9 cellular contexts compared by ENCODE assay signal in genomic region chr12:46368138-46368537, GRCh38. TPM values are rescaled to one million over a fixed set of nuclear protein-coding genes. Genes with fewer than 3 reads are reported as not detected.
DNase-seq lines count a peak whose midpoint lies in the region; ATAC-seq, FAIRE-seq and TF ChIP-seq lines count a peak whose summit lies in the region.
"Had no signal": no experiment of that assay in that cellular context is flagged by ENCODE, and none has a peak within 500 bp of the region (broad histone marks: within the 10 kb centered on the region; RNA-seq: fewer than 3 reads in every experiment).

No MANE protein-coding gene starts in this region.

- H3K9me3 Mint-ChIP-seq in CD4-positive, alpha-beta T cell, result no peaks in the 10 kb centered on the region

- FAIRE-seq in pancreas (lab: Jason Lieb, UNC), result no peak

- intact Hi-C loops in CD4-positive, alpha-beta T cell (cut with DNase I, micrococcal nuclease), result loop anchor here in 1 of 2 experiments (5.0 to 10.0 kb wide), 2 partner anchors 101 to 383 kb away; partner anchors contain the start of gene SLC38A1
- intact Hi-C loops in esophagus muscularis mucosa (cut with DNase I), result loop anchor here (2.0 to 10.0 kb wide), 3 partner anchors 101 to 243 kb away; no protein-coding TSS in a partner anchor
- intact Hi-C loops in pancreas (cut with DNase I), result no loop called here
- intact Hi-C loops in sciatic nerve (cut with DNase I), result no loop called here

- H3K27ac Mint-ChIP-seq in CD4-positive, alpha-beta T cell, result peak overlapping the region; percentile 99

- peaks cover 97% of the 10 kb centered on the region for H3K36me3 Mint-ChIP-seq in CD4-positive, alpha-beta T cell (ENCODE audit: low read depth)

- H3K27me3 Mint-ChIP-seq in CD4-positive, alpha-beta T cell, result peaks cover 7% of the 10 kb centered on the region

- no peaks in the 10 kb centered on the region for H3K27me3 ChIP-seq in CD4-positive, alpha-beta T cell (ENCODE audit: control insufficient read depth, insufficient read depth, low read length)
- H3K27me3 ChIP-seq in esophagus muscularis mucosa (no peaks in the 10 kb centered on the region), pancreas (no peaks in the 10 kb centered on the region)

- no peak overlapping the region for H3K27ac ChIP-seq in CD4-positive, alpha-beta T cell (ENCODE audit: low read depth, low read length)
- H3K27ac ChIP-seq in SK-N-MC (peak overlapping the region; percentile 61), esophagus muscularis mucosa (replicated peaks in 1 of 4) (peak overlapping the region; percentile 7 to 96 (median 67)), pancreas (peak overlapping the region in 3 of 4 donors; percentile 11 to 98 (median 22))
- H3K27ac ChIP-seq: HL-60 had no signal

- no peak for ATAC-seq in CD4-positive, alpha-beta T cell (ENCODE audit: poor library complexity)
- ATAC-seq in pancreas, result no peak
- ATAC-seq in sciatic nerve, result no peak

- peaks cover 83% of the 10 kb centered on the region for H3K36me3 ChIP-seq in SK-N-MC (ENCODE audit: insufficient read depth, low read length)
- peaks cover 59 to 80% (median 71%) of the 10 kb centered on the region in 4 donors for H3K36me3 ChIP-seq in esophagus muscularis mucosa
- peaks cover 2 to 64% (median 33%) of the 10 kb centered on the region in 3 donors for H3K36me3 ChIP-seq in pancreas

- TF ChIP-seq CTCF in CD4-positive, alpha-beta T cell (IDR thresholded peaks at IDR 0.05), result no peak
- no peak for TF ChIP-seq CTCF in esophagus muscularis mucosa (IDR thresholded peaks at IDR 0.05)
- TF ChIP-seq CTCF in pancreas (IDR thresholded peaks at IDR 0.05), result no peak

- TF ChIP-seq POLR2A in esophagus muscularis mucosa (IDR thresholded peaks at IDR 0.05; ENCODE audit: low read depth), result no peak

- H3K4me1 ChIP-seq in esophagus muscularis mucosa (peaks cover 59 to 76% (median 74%) of the 10 kb centered on the region in 4 donors), pancreas (peaks cover 33 to 69% (median 63%) of the 10 kb centered on the region in 3 donors)

- peak overlapping the region; percentile 100 for H3K9ac ChIP-seq in SK-N-MC (ENCODE audit: insufficient read length)

- H3K9me3 ChIP-seq in CD4-positive, alpha-beta T cell (ENCODE audit: control insufficient read depth, low read length), result no peaks in the 10 kb centered on the region
- no peaks in the 10 kb centered on the region for H3K9me3 ChIP-seq in SK-N-MC (ENCODE audit: low read depth, low read length)
- H3K9me3 ChIP-seq in esophagus muscularis mucosa, result no peaks in the 10 kb centered on the region
- no peaks in the 10 kb centered on the region for H3K9me3 ChIP-seq in pancreas

- H3K4me1 Mint-ChIP-seq in CD4-positive, alpha-beta T cell (ENCODE audit: low read depth), result peaks cover 82% of the 10 kb centered on the region

- no peak for TF ChIP-seq EP300 in esophagus muscularis mucosa (IDR thresholded peaks at IDR 0.05)

- CTCF ChIA-PET in CD4-positive, alpha-beta T cell (lab: Charles Lee), result interaction anchor here (1.6 kb wide), 1 partner anchor 16 kb away, joined by 5 read pairs; no protein-coding TSS in a partner anchor

- DNase-seq in CD4-positive, alpha-beta T cell, result no peak
- no peak for DNase-seq in SK-N-MC (ENCODE audit: low read depth, low spot score)
- DNase-seq in esophagus muscularis mucosa (ENCODE audit: extremely low spot score), result no peak
- DNase-seq in pancreas, result no peak
- no peak for DNase-seq in stimulated activated CD4-positive, alpha-beta T cell treated with anti-CD3 and anti-CD28 coated beads, Interleukin-15, amount 100 ng/mL, for 24 hours
- DNase-seq in sciatic nerve (ENCODE audit: low spot score), result no peak
- no peak for DNase-seq in A172 (ENCODE audit: low spot score)
- no peak for DNase-seq in NCI-H146 treated with DMSO at 0.1 percent for 48 hours (lab: John Stamatoyannopoulos, UW; ENCODE audit: unreplicated experiment)

- peak overlapping the region; percentile 66 for H3K4me3 Mint-ChIP-seq in CD4-positive, alpha-beta T cell

- H3K4me3 ChIP-seq in SK-N-MC (peak overlapping the region; percentile 97), esophagus muscularis mucosa (peak overlapping the region; percentile 80 to 96 (median 88)), pancreas (peak overlapping the region in 3 of 4 donors; percentile 79 to 94 (median 80))

- POLR2A ChIA-PET in CD4-positive, alpha-beta T cell (lab: Charles Lee), result interaction anchor here (0.7 to 4.0 kb wide), 4 partner anchors 11 to 1099 kb away, joined by 3 to 19 read pairs (median 6); partner anchors contain the start of gene SLC38A1

RNA-seq across cellular contexts. Expression of gene SLC38A2, which starts 4.4 kb away (rescaled TPM):
- 100 to 1,000 TPM; 213 to 222 TPM for total RNA-seq in CD4-positive, alpha-beta T cell
- total RNA-seq in esophagus muscularis mucosa (100 to 1,000 TPM; 177 to 241 (median 225) TPM), pancreas (100 to 1,000 TPM in 1 of 6 donors, 10 to 100 TPM in 5; 32.4 to 155 (median 81.5) TPM), sciatic nerve (285 TPM)
- 10 to 100 TPM; 24.2 to 49.3 TPM for polyA plus RNA-seq in pancreas
- total RNA-seq in A172 (2014; rRNA removed; shearing (Covaris generic)), result 140 and 141 TPM in 2 replicates
